ENCODE assay signal across 9 cellular contexts in the genomic region with DNA sequence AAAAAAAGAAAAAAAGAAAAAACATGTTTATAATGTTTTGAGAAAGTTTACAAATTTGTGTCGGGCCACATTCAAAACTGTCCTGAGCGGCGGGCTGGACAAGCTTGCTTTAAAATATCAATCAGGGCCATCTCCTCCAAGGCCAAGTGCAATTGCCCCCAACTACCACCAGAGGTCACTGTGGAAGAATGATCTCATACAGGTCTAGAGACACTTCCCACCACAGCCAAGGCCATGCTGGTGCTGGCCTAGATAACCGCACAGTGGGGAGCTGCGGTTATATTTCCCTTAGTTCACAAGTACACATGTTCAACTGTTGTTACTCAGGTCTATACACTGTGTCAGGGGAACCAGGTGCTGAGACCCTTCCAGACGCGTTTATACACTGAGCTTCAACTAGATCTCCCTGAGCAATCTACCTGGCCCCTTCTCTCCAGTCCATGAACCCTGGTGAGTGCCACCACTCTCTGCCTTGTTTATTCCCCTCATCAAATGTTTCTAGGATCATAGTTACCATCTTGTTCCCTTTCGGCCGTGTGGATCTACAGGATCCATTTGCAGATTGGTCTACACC.
DNase-seq lines count a peak whose midpoint lies in the region; ATAC-seq, FAIRE-seq and TF ChIP-seq lines count a peak whose summit lies in the region.
"Had no signal": no experiment of that assay in that cellular context is flagged by ENCODE, and none has a peak within 500 bp of the region (broad histone marks: within the 10 kb centered on the region; RNA-seq: fewer than 3 reads in every experiment).

No MANE protein-coding gene starts in this region.

- no peaks in the 10 kb centered on the region for H3K79me2 ChIP-seq in GM23248 (ENCODE audit: insufficient read depth)

- no peaks in the 10 kb centered on the region for H3K4me1 Mint-ChIP-seq in osteocyte (ENCODE audit: unreplicated experiment)

- no peak overlapping the region for H2AFZ ChIP-seq in GM23248

- H4K20me1 ChIP-seq in GM23248 (ENCODE audit: insufficient read depth), result no peaks in the 10 kb centered on the region

- H3K27me3 Mint-ChIP-seq in osteocyte (ENCODE audit: unreplicated experiment), result peaks cover 9% of the 10 kb centered on the region

- H3K4me2 ChIP-seq in GM23248 (ENCODE audit: unreplicated experiment), result no peak overlapping the region

- no peak overlapping the region for H3K4me3 ChIP-seq in GM23248
- H3K4me3 ChIP-seq in fibroblast of the aortic adventitia (ENCODE audit: low read depth, low read length), result no peak overlapping the region
- H3K4me3 ChIP-seq: skin epidermis had no signal

- H3K9ac ChIP-seq in GM23248, result no peak overlapping the region

- H3K9me2 ChIP-seq in GM23248 (ENCODE audit: insufficient read depth), result no peaks in the 10 kb centered on the region

- H3K27me3 ChIP-seq in GM23248 (replicated peaks; ENCODE audit: insufficient read depth), result peaks cover 18% of the 10 kb centered on the region; the same call in 1 of the 2 replicates

- no peak overlapping the region for H3K4me3 Mint-ChIP-seq in osteocyte (ENCODE audit: unreplicated experiment)

- ATAC-seq in HG03097 (IDR thresholded peaks at IDR 0.05; ENCODE audit: low FRiP score, unreplicated experiment), result no peak

- H3K9me3 ChIP-seq in GM23248 (ENCODE audit: low read depth), result no peaks in the 10 kb centered on the region

- peak; percentile 92 for TF ChIP-seq CTCF in fibroblast of the aortic adventitia (IDR thresholded peaks at IDR 0.05; ENCODE audit: insufficient read depth, low read length)
- TF ChIP-seq CTCF in osteocyte (IDR thresholded peaks at IDR 0.05), result peak; percentile 79

- FAIRE-seq in urothelium cell line (lab: Jason Lieb, UNC), result no peak

- H3F3A ChIP-seq in GM23248 (ENCODE audit: insufficient read depth), result no peaks in the 10 kb centered on the region

- H3K27ac Mint-ChIP-seq in osteocyte (ENCODE audit: unreplicated experiment), result no peak overlapping the region

- H3K27ac ChIP-seq in GM23248, result no peak overlapping the region
- H3K27ac ChIP-seq: skin epidermis had no signal

- H3K9me3 Mint-ChIP-seq in osteocyte (ENCODE audit: unreplicated experiment), result peaks cover 6% of the 10 kb centered on the region

- no peaks in the 10 kb centered on the region for H3K36me3 ChIP-seq in GM23248 (ENCODE audit: low read depth)

- WGBS in GM23248 (ENCODE audit: low coverage in 1 of 2, low lambda C conversion rate in 2 of 2, missing lambda C conversion rate in 2 of 2), 2 experiments, result 77 to 79% methylated on average over 9 of the region's 9 CpGs

- peaks cover 7% of the 10 kb centered on the region for H3K4me1 ChIP-seq in GM23248 (ENCODE audit: insufficient read depth)

- no peaks in the 10 kb centered on the region for H3K36me3 Mint-ChIP-seq in osteocyte (ENCODE audit: unreplicated experiment)

- in situ Hi-C loops in GM23248 (cut with MboI), result no loop called here

- DNase-seq in AML-193 (lab: John Stamatoyannopoulos, UW) (peak; percentile 65 to 72), GM23248 (peak; percentile 65), NOMO-1 treated with DMSO at 0.1 percent for 48 hours (lab: John Stamatoyannopoulos, UW; ENCODE audit: unreplicated experiment) (peak; percentile 58), activated T-cell treated with anti-CD3 and anti-CD28 coated beads for 48 hours (ENCODE audit: low read depth) (peak; percentile 26), fibroblast of the aortic adventitia (ENCODE audit: low read depth) (peak; percentile 62), osteocyte (ENCODE audit: extremely low spot score, unreplicated experiment) (no peak), urothelium cell line (ENCODE audit: low spot score) (peak; percentile 70)
